In the genomic region with DNA sequence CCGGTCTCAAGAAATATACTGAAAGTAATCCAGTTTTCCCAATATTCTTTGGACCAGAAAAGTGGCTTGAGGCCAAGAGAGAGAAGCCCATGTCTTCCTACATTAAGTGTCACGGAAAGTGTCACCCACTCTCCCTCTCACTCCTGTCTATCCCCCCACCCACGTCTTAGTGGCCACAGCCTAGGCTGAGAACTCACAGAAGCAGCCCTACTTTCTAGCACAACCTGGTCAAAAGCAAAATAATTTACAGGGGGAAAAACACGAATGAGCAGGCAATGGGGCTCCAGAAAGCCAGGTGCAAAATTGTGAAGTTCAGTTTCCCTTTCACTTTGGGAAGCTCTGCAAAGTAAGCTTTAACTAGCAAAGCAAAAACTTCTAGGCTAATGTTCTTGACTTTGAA, we compare ENCODE assay signal across 8 cellular contexts.
DNase-seq lines count a peak whose midpoint lies in the region; ATAC-seq and TF ChIP-seq lines count a peak whose summit lies in the region.

No MANE protein-coding gene starts in this region.

- no peaks in the 10 kb centered on the region for H4K20me1 ChIP-seq in neural progenitor cell (ENCODE audit: low read depth)

- peak overlapping the region; percentile 84 for H3K4me3 Mint-ChIP-seq in T-helper 17 cell
- no peak overlapping the region for H3K4me3 Mint-ChIP-seq in neural progenitor cell

- TF ChIP-seq POLR2A in body of pancreas (IDR thresholded peaks at IDR 0.05): no peak

- H3K4me3 ChIP-seq in HEK293 (ENCODE audit: low read depth, low read length) (no peak overlapping the region), neural progenitor cell (no peak overlapping the region), body of pancreas (no peak overlapping the region), right cardiac atrium (ENCODE audit: low read length) (no peak overlapping the region)

- H3K27me3 Mint-ChIP-seq in T-helper 17 cell (no peaks in the 10 kb centered on the region), neural progenitor cell (ENCODE audit: insufficient read depth, low read depth) (peaks cover 2% of the 10 kb centered on the region)

- intact Hi-C loops in body of pancreas (cut with DNase I): loop anchor here (5.0 kb wide), 1 partner anchor 120 kb away; no protein-coding TSS in a partner anchor
- intact Hi-C loops in right cardiac atrium (cut with DNase I): loop anchor here (5.0 to 10.0 kb wide), 6 partner anchors 118 to 248 kb away; no protein-coding TSS in a partner anchor

- H3K36me3 Mint-ChIP-seq in T-helper 17 cell (ENCODE audit: low read depth) (no peaks in the 10 kb centered on the region), neural progenitor cell (no peaks in the 10 kb centered on the region)

- H3K9me3 Mint-ChIP-seq in neural progenitor cell: peaks cover 3% of the 10 kb centered on the region

- no peak for DNase-seq in T-helper 17 cell
- no peak for DNase-seq in neural progenitor cell (ENCODE audit: low spot score)
- no peak for DNase-seq in body of pancreas
- DNase-seq in NCI-H1694 treated with DMSO at 0.1 percent for 48 hours (lab: John Stamatoyannopoulos, UW): no peak
- no peak for DNase-seq in right cardiac atrium
- DNase-seq in NCI-H2029 (lab: John Stamatoyannopoulos, UW): no peak

- peaks cover 27% of the 10 kb centered on the region for H3K4me1 Mint-ChIP-seq in T-helper 17 cell
- peaks cover 10% of the 10 kb centered on the region for H3K4me1 Mint-ChIP-seq in neural progenitor cell

- TF ChIP-seq CTCF in HEK293 (tag by site-specific recombination; IDR thresholded peaks at IDR 0.05) (no peak), neural progenitor cell (IDR thresholded peaks at IDR 0.05) (no peak), body of pancreas (IDR thresholded peaks at IDR 0.05) (no peak)

- H3K27me3 ChIP-seq in neural progenitor cell (no peaks in the 10 kb centered on the region), body of pancreas (no peaks in the 10 kb centered on the region), right cardiac atrium (ENCODE audit: control insufficient read depth, insufficient read depth) (no peaks in the 10 kb centered on the region)

- H3F3A ChIP-seq in neural progenitor cell (ENCODE audit: low read depth): no peaks in the 10 kb centered on the region

- H3K4me2 ChIP-seq in neural progenitor cell: no peak overlapping the region

- no peaks in the 10 kb centered on the region for H3K36me3 ChIP-seq in HEK293 (ENCODE audit: control insufficient read depth in 2 of 2, insufficient read depth in 1 of 2, low read length in 2 of 2)
- H3K36me3 ChIP-seq in neural progenitor cell: no peaks in the 10 kb centered on the region
- no peaks in the 10 kb centered on the region for H3K36me3 ChIP-seq in body of pancreas (replicated peaks in 1 of 2; ENCODE audit: insufficient read depth in 1 of 2, low read depth in 2 of 2)

- 52 to 53% methylated on average over 4 of the region's 4 CpGs for WGBS in body of pancreas, 2 donors
- 53% methylated on average over 4 of the region's 4 CpGs for WGBS in right cardiac atrium

- H3K27ac ChIP-seq in HEK293 (ENCODE audit: extremely low read depth, low read depth, low read length) (no peak overlapping the region), neural progenitor cell (no peak overlapping the region), body of pancreas (peak overlapping the region in 2 of 4 donors; percentile 24 to 50), right cardiac atrium (ENCODE audit: low read length) (no peak overlapping the region)

- POLR2A ChIA-PET in HEK293 (lab: Yijun Ruan, JAX): no interaction called here

- H3K4me1 ChIP-seq in HEK293 (ENCODE audit: control insufficient read depth, insufficient read depth, low read length) (no peaks in the 10 kb centered on the region), neural progenitor cell (peaks cover 7% of the 10 kb centered on the region), body of pancreas (peaks cover 7% of the 10 kb centered on the region), right cardiac atrium (ENCODE audit: control insufficient read depth, insufficient read depth, low read length) (no peaks in the 10 kb centered on the region)

- peak overlapping the region; percentile 96 for H3K27ac Mint-ChIP-seq in T-helper 17 cell
- H3K27ac Mint-ChIP-seq in neural progenitor cell: no peak overlapping the region

- H3K9me3 ChIP-seq in HEK293 (ENCODE audit: control insufficient read depth, insufficient read depth, low read depth, low read length) (no peaks in the 10 kb centered on the region), T-helper 17 cell (ENCODE audit: control insufficient read depth, low read length, poor library complexity, severe bottlenecking) (no peaks in the 10 kb centered on the region), neural progenitor cell (ENCODE audit: low read depth) (no peaks in the 10 kb centered on the region), body of pancreas (no peaks in the 10 kb centered on the region), right cardiac atrium (ENCODE audit: control insufficient read depth, low read length) (no peaks in the 10 kb centered on the region)

- CTCF ChIA-PET in HEK293 (lab: Yijun Ruan, JAX): interaction anchor here (0.7 to 3.5 kb wide), 12 partner anchors 9 to 1776 kb away, joined by 3 to 28 read pairs (median 3); no protein-coding TSS in a partner anchor

- no peaks in the 10 kb centered on the region for H3K79me2 ChIP-seq in neural progenitor cell (ENCODE audit: low read depth)

- peak overlapping the region; percentile 33 for H2AFZ ChIP-seq in neural progenitor cell (replicated peaks)

- H3K9ac ChIP-seq in neural progenitor cell: no peak overlapping the region

- ATAC-seq in GM18867 (IDR thresholded peaks at IDR 0.05; ENCODE audit: unreplicated experiment) (peak; percentile 47), T-helper 17 cell (peak; percentile 30), body of pancreas (no peak), right cardiac atrium (no peak)

TF ChIP-seq in HEK293, 187 proteins besides CTCF, POLR2A, EP300 and RAD21:
- TF ChIP-seq ZFHX2 (tag by site-specific recombination; conservative IDR thresholded peaks at IDR 0.05) (0 out of 2 replicates have a peak, but pooled peaks have one; percentile 38), INSM2 (tag by site-specific recombination; IDR thresholded peaks at IDR 0.05) (no peak)

Comparison
In these comparisons a context has a peak if more than half of its experiments do, and no peak if none do; other contexts are left out.
1. ATAC-seq: peak in GM18867 (single experiment) and T-helper 17 cell (single experiment); none in body of pancreas (single experiment) and right cardiac atrium (0 of 2).